Comparison of ENCODE assay signal across 21 cellular contexts in genomic region chr1:228778946-228779345, GRCh38.
"Had no signal": no experiment of that assay in that cellular context is flagged by ENCODE, and none has a peak within 500 bp of the region (broad histone marks: within the 10 kb centered on the region; RNA-seq: fewer than 3 reads in every experiment).

No MANE protein-coding gene starts in this region.

- DNase-seq: activated CD4-positive, alpha-beta T cell treated with anti-CD3 and anti-CD28 coated beads, Interleukin-2, amount 50 U/mL, for 4 hours; activated naive CD4-positive, alpha-beta T cell; activated T-cell treated with anti-CD3 and anti-CD28 coated beads for 4 hours; aorta; cerebellar nuclear complex; effector CD8-positive, alpha-beta T cell; esophagus squamous epithelium; foreskin fibroblast; kidney glomerular epithelial cell; mesenchymal stem cell; nucleus accumbens; right cardiac atrium; small intestine; stimulated activated CD4-positive, alpha-beta T cell treated with anti-CD3 and anti-CD28 coated beads, Interleukin-4, amount 100 ng/mL, for 4 hours; stimulated activated CD8-positive, alpha-beta memory T cell treated with anti-CD3 and anti-CD28 coated beads, Interleukin-4, amount 100 ng/mL, for 48 hours; stimulated activated naive CD4-positive, alpha-beta T cell treated with Interleukin-2 at 50 U/mL for 16 hours; substantia nigra had no signal

- ATAC-seq: activated CD4-positive, CD25-positive, alpha-beta regulatory T cell treated with anti-CD3 and anti-CD28 coated beads, Interleukin-2, amount 50 U/mL, for 24 hours; right cardiac atrium had no signal

- H3K4me3 Mint-ChIP-seq: nephron had no signal

- H3K4me1 ChIP-seq: esophagus squamous epithelium had no signal

- H3K27me3 ChIP-seq: esophagus squamous epithelium, tibial nerve had no signal

- H3K9me3 ChIP-seq: esophagus squamous epithelium, tibial nerve had no signal

- H3K27ac Mint-ChIP-seq: nephron, progenitor cell of endocrine pancreas had no signal

- H3K4me3 ChIP-seq: esophagus squamous epithelium, tibial nerve had no signal

- H3K27ac ChIP-seq: esophagus squamous epithelium, tibial nerve had no signal

- H3K36me3 ChIP-seq: esophagus squamous epithelium, tibial nerve had no signal
